ENCODE assay signal across 11 cellular contexts in the genomic region with DNA sequence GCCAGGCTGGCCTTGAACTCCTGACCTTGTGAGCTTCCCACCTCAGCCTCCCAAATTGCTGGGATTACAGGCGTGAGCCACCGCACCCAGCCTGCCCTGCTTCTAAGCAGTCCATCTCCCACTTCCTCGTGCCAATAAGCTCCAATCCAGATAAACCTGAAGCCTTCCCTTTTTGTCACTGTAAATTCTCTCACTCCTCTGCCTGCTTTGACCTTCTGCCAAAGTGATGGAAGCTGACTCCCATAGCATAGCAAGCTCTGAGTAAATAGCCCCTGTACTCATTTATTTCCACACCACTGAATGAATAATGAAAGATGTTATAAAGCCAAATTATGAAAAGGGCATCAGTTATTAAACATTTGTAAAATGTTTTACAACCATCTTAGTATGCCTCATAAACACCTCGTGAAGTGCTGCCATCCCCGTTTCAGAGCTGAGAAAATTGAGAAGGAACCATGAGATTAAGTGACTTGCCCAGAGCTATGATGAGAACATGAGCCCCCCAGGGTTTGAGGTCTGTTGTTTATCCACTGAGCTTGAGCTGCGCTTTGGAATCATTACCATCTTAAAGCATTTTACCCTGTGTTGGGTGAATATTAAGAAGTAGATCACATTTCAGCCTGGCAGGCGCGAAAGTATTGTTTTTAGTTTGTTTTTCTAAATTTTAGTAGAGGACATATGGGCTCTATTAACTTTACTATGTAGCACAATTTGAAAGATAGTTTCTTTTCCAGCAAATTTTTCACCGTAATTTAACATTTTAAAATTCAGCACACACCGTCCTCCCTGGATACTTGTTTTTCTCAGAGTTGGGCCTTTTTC. TPM values are rescaled to one million over a fixed set of nuclear protein-coding genes. Genes with fewer than 3 reads are reported as not detected.
DNase-seq lines count a peak whose midpoint lies in the region; TF ChIP-seq lines count a peak whose summit lies in the region.
"Had no signal": no experiment of that assay in that cellular context is flagged by ENCODE, and none has a peak within 500 bp of the region (broad histone marks: within the 10 kb centered on the region; RNA-seq: fewer than 3 reads in every experiment).

No MANE protein-coding gene starts in this region.

- H3K4me1 Mint-ChIP-seq in CD8-positive, alpha-beta memory T cell: no peaks in the 10 kb centered on the region

- CTCF ChIA-PET in CD8-positive, alpha-beta memory T cell (lab: Charles Lee): interaction anchor here (2.4 kb wide), 1 partner anchor 8 kb away, joined by 11 read pairs; no protein-coding TSS in a partner anchor

- H3K27me3 ChIP-seq in right atrium auricular region: no peaks in the 10 kb centered on the region
- H3K27me3 ChIP-seq in prostate gland (replicated peaks; ENCODE audit: insufficient read depth): no peaks in the 10 kb centered on the region
- H3K27me3 ChIP-seq in CD8-positive, alpha-beta memory T cell (ENCODE audit: insufficient read depth, low read length, poor library complexity, severe bottlenecking): no peaks in the 10 kb centered on the region

- H3K27ac Mint-ChIP-seq in CD8-positive, alpha-beta memory T cell: no peak overlapping the region
- H3K27ac Mint-ChIP-seq: dendritic cell treated with granulocyte-macrophage colony-stimulating factor and Interleukin-4, amounts not matched to agents 40 ng/mL and 50 ng/mL, for 4 days had no signal

- TF ChIP-seq POLR2A in prostate gland (IDR thresholded peaks at IDR 0.05): no peak

- H3K9me3 Mint-ChIP-seq in CD8-positive, alpha-beta memory T cell: no peaks in the 10 kb centered on the region
- H3K9me3 Mint-ChIP-seq: CD4-positive, CD25-positive, alpha-beta regulatory T cell; dendritic cell treated with granulocyte-macrophage colony-stimulating factor and Interleukin-4, amounts not matched to agents 40 ng/mL and 50 ng/mL, for 4 days had no signal

- H3K36me3 Mint-ChIP-seq in CD8-positive, alpha-beta memory T cell: peaks cover 0 to 4% (median 0%) of the 10 kb centered on the region in 3 donors
- H3K36me3 Mint-ChIP-seq: CD4-positive, CD25-positive, alpha-beta regulatory T cell had no signal

- H3K9me3 ChIP-seq in right atrium auricular region (no peaks in the 10 kb centered on the region), prostate gland (no peaks in the 10 kb centered on the region)
- no peaks in the 10 kb centered on the region for H3K9me3 ChIP-seq in CD8-positive, alpha-beta memory T cell (ENCODE audit: low read length)

- no peak overlapping the region for H3K4me3 Mint-ChIP-seq in CD8-positive, alpha-beta memory T cell
- H3K4me3 Mint-ChIP-seq: CD4-positive, CD25-positive, alpha-beta regulatory T cell; dendritic cell treated with granulocyte-macrophage colony-stimulating factor and Interleukin-4, amounts not matched to agents 40 ng/mL and 50 ng/mL, for 4 days had no signal

- WGBS in prostate gland: 14% methylated on average over 10 of the region's 10 CpGs

- H3K27me3 Mint-ChIP-seq in CD8-positive, alpha-beta memory T cell: peaks cover 1 to 23% of the 10 kb centered on the region in 2 donors

- H3K4me3 ChIP-seq in right atrium auricular region (peak overlapping the region in 1 of 2 donors; percentile 19), prostate gland (no peak overlapping the region)
- H3K4me3 ChIP-seq in CD8-positive, alpha-beta memory T cell (ENCODE audit: low read length): no peak overlapping the region

- H3K27ac ChIP-seq in angular gyrus (ENCODE audit: low read depth, low read length) (peak overlapping the region; percentile 48), right atrium auricular region (peak overlapping the region; percentile 29 to 60), prostate gland (peak overlapping the region; percentile 11 to 22)
- H3K27ac ChIP-seq in CD8-positive, alpha-beta memory T cell (ENCODE audit: low read depth, low read length): no peak overlapping the region

- H3K4me1 ChIP-seq in right atrium auricular region (no peaks in the 10 kb centered on the region), prostate gland (replicated peaks) (no peaks in the 10 kb centered on the region)
- no peaks in the 10 kb centered on the region for H3K4me1 ChIP-seq in CD8-positive, alpha-beta memory T cell (ENCODE audit: insufficient read depth, low read length)

- no peaks in the 10 kb centered on the region for H3K36me3 ChIP-seq in right atrium auricular region
- H3K36me3 ChIP-seq in prostate gland: no peaks in the 10 kb centered on the region
- no peaks in the 10 kb centered on the region for H3K36me3 ChIP-seq in CD8-positive, alpha-beta memory T cell (ENCODE audit: insufficient read depth, low read length)

- TF ChIP-seq CTCF in right atrium auricular region (IDR thresholded peaks at IDR 0.05): no peak
- TF ChIP-seq CTCF in prostate gland (IDR thresholded peaks at IDR 0.05): no peak

- intact Hi-C loops in prostate gland (cut with DNase I): loop anchor here (5.0 kb wide), 1 partner anchor 52 kb away; a partner anchor contains a TSS

- peak; percentile 68 for DNase-seq in DMS 273 (lab: John Stamatoyannopoulos, UW; ENCODE audit: unreplicated experiment)
- no peak for DNase-seq in right atrium auricular region (ENCODE audit: low spot score)
- no peak for DNase-seq in prostate gland (ENCODE audit: low spot score)
- no peak for DNase-seq in dermis blood vessel endothelial cell
- DNase-seq in amygdala (lab: John Stamatoyannopoulos, UW): no peak
- DNase-seq in CD8-positive, alpha-beta memory T cell: no peak
- no peak for DNase-seq in cerebellar cortex (ENCODE audit: low spot score)
- DNase-seq: CD4-positive, CD25-positive, alpha-beta regulatory T cell; Karpas-422 had no signal

- POLR2A ChIA-PET in CD8-positive, alpha-beta memory T cell (lab: Charles Lee): no interaction called here

RNA-seq across cellular contexts. Expression of a gene that starts 30.3 kb away (rescaled TPM):
- total RNA-seq in right atrium auricular region (10 to 100 TPM; 16.5 to 28.0 TPM), prostate gland (10 to 100 TPM; 28.9 to 33.2 TPM), dermis blood vessel endothelial cell (6.8 and 14.8 TPM in 2 replicates)
- under 1 TPM; 0.31 to 0.42 TPM for total RNA-seq in CD8-positive, alpha-beta memory T cell
- 0.49 TPM for polyA plus RNA-seq in CD8-positive, alpha-beta memory T cell

RNA-seq across cellular contexts. Expression of a gene that starts 37.2 kb away (rescaled TPM):
- total RNA-seq in right atrium auricular region (1 to 10 TPM; 6.2 to 8.0 TPM), prostate gland (10 to 100 TPM in 1 of 2 donors, 1 to 10 TPM in 1; 9.7 to 26.8 TPM), dermis blood vessel endothelial cell (2.9 and 7.6 TPM in 2 replicates)
- 10 to 100 TPM; 36.4 to 39.7 TPM for total RNA-seq in CD8-positive, alpha-beta memory T cell
- 22.0 TPM for polyA plus RNA-seq in CD8-positive, alpha-beta memory T cell

RNA-seq across cellular contexts. Expression of a gene that starts 52.9 kb away (rescaled TPM):
- 10 to 100 TPM; 16.5 to 21.3 TPM for total RNA-seq in right atrium auricular region
- total RNA-seq in prostate gland: 10 to 100 TPM; 23.0 to 34.7 TPM
- total RNA-seq in dermis blood vessel endothelial cell: 57.2 and 64.6 TPM in 2 replicates
- 1 to 10 TPM in 1 of 2 experiments, under 1 TPM in 1; 0.94 to 2.4 TPM for total RNA-seq in CD8-positive, alpha-beta memory T cell
- 0.12 TPM for polyA plus RNA-seq in CD8-positive, alpha-beta memory T cell

Comparison
In these comparisons a context has a peak if more than half of its experiments do, and no peak if none do; other contexts are left out.
1. RNA of a gene that starts 52.9 kb away (total RNA-seq): 57.2 to 64.6 TPM in dermis blood vessel endothelial cell, 23.0 to 34.7 TPM in prostate gland and 16.5 to 21.3 TPM in right atrium auricular region; 0.94 to 2.4 TPM in CD8-positive, alpha-beta memory T cell; every median in the first group is over 4 times any median in the second.